In genomic region chr1:89525169-89525855, GRCh38 we compare ENCODE assay signal across 8 cellular contexts. TPM values are rescaled to one million over a fixed set of nuclear protein-coding genes. Genes with fewer than 3 reads are reported as not detected.
A peak's percentile ranks its signal among the peaks of the same experiment; 100 is the strongest.
DNase-seq lines count a peak whose midpoint lies in the region; ATAC-seq, FAIRE-seq and TF ChIP-seq lines count a peak whose summit lies in the region.

No MANE protein-coding gene starts in this region.

- ATAC-seq in A549, result peak; percentile 53 to 63
- ATAC-seq in GM18508 (IDR thresholded peaks at IDR 0.05; ENCODE audit: insufficient read depth, unreplicated experiment), result peak; percentile 12
- ATAC-seq in HG03135 (IDR thresholded peaks at IDR 0.05; ENCODE audit: unreplicated experiment), result peak; percentile 39
- peak; percentile 52 for ATAC-seq in omental fat pad (ENCODE audit: low FRiP score)

- H3K27ac Mint-ChIP-seq in activated T-helper 2 cell treated with anti-CD3 and anti-CD28 coated beads, Interferon-gamma antibody, Interleukin-2, Interleukin-4, amounts not matched to agents 10 μg/mL and 5 μg/mL and 100 μg/mL, durations not matched to agents 14 hours and 24 hours and 36 hours, result no peak overlapping the region

- H3K4me1 Mint-ChIP-seq in activated T-helper 2 cell treated with anti-CD3 and anti-CD28 coated beads, Interferon-gamma antibody, Interleukin-2, Interleukin-4, amounts not matched to agents 10 μg/mL and 5 μg/mL and 100 μg/mL, durations not matched to agents 14 hours and 24 hours and 36 hours (ENCODE audit: low read depth), result peaks cover 35% of the 10 kb centered on the region

- no peak for TF ChIP-seq EP300 in A549 (IDR thresholded peaks at IDR 0.05)

- WGBS in A549 (ENCODE audit: missing lambda C conversion rate), result 13% methylated on average over 15 of the region's 35 CpGs

- H3K36me3 Mint-ChIP-seq in activated T-helper 2 cell treated with anti-CD3 and anti-CD28 coated beads, Interferon-gamma antibody, Interleukin-2, Interleukin-4, amounts not matched to agents 10 μg/mL and 5 μg/mL and 100 μg/mL, durations not matched to agents 14 hours and 24 hours and 36 hours (ENCODE audit: low read depth), result peaks cover 14% of the 10 kb centered on the region

- H3K4me3 Mint-ChIP-seq in activated T-helper 2 cell treated with anti-CD3 and anti-CD28 coated beads, Interferon-gamma antibody, Interleukin-2, Interleukin-4, amounts not matched to agents 10 μg/mL and 5 μg/mL and 100 μg/mL, durations not matched to agents 14 hours and 24 hours and 36 hours (ENCODE audit: low read depth), result no peak overlapping the region

- DNase-seq in A549 (ENCODE audit: low read depth in 1 of 2, low spot score in 1 of 2) (peak; percentile 39 to 41), NOMO-1 (lab: John Stamatoyannopoulos, UW; ENCODE audit: unreplicated experiment in 2 of 2) (peak; percentile 46 to 56), frontal cortex (ENCODE audit: low spot score in 2 of 2) (peak; percentile 43 to 57), omental fat pad (ENCODE audit: low spot score) (no peak), NCI-H2196 treated with DMSO at 0.1 percent for 48 hours (lab: John Stamatoyannopoulos, UW; ENCODE audit: unreplicated experiment) (no peak)
- peak; percentile 32 for DNase-seq in activated T-helper 2 cell treated with anti-CD3 and anti-CD28 coated beads, Interferon-gamma antibody, Interleukin-2, Interleukin-4, amounts not matched to agents 10 μg/mL and 5 μg/mL and 100 μg/mL, durations not matched to agents 14 hours and 24 hours and 36 hours (ENCODE audit: low spot score)

- H3K4me3 ChIP-seq in A549, result peak overlapping the region; percentile 99

- H3K9me3 Mint-ChIP-seq in activated T-helper 2 cell treated with anti-CD3 and anti-CD28 coated beads, Interferon-gamma antibody, Interleukin-2, Interleukin-4, amounts not matched to agents 10 μg/mL and 5 μg/mL and 100 μg/mL, durations not matched to agents 14 hours and 24 hours and 36 hours, result peaks cover 10% of the 10 kb centered on the region

- no peaks in the 10 kb centered on the region for H3K27me3 Mint-ChIP-seq in activated T-helper 2 cell treated with anti-CD3 and anti-CD28 coated beads, Interferon-gamma antibody, Interleukin-2, Interleukin-4, amounts not matched to agents 10 μg/mL and 5 μg/mL and 100 μg/mL, durations not matched to agents 14 hours and 24 hours and 36 hours (ENCODE audit: low read depth)

- H3K4me2 ChIP-seq in A549, result peak overlapping the region; percentile 82

- POLR2A ChIA-PET in A549 (lab: Yijun Ruan, JAX), result no interaction called here

- no peak for TF ChIP-seq POLR2A in A549 (IDR thresholded peaks at IDR 0.05; ENCODE audit: low read length)

- H3K4me1 ChIP-seq in A549, result 0 out of 3 replicates have a peak, but pooled peaks cover 8% of the 10 kb centered on the region

- FAIRE-seq in A549 (lab: Jason Lieb, UNC) (no peak), frontal cortex (lab: Jason Lieb, UNC) (no peak)

- H3K27ac ChIP-seq in A549, result peak overlapping the region; percentile 93 to 95

- no peaks in the 10 kb centered on the region for H3K9me3 ChIP-seq in A549

- intact Hi-C loops in activated T-helper 2 cell treated with anti-CD3 and anti-CD28 coated beads, Interferon-gamma antibody, Interleukin-2, Interleukin-4, amounts not matched to agents 10 μg/mL and 5 μg/mL and 100 μg/mL, durations not matched to agents 14 hours and 24 hours and 36 hours (cut with micrococcal nuclease), result loop anchor here (2.0 kb wide), 1 partner anchor 237 kb away; no protein-coding TSS in a partner anchor

- TF ChIP-seq RAD21 in A549 (conservative IDR thresholded peaks at IDR 0.05 in 1 of 2, IDR thresholded peaks at IDR 0.05 in 1 of 2), result no peak

- TF ChIP-seq CTCF in A549 (IDR thresholded peaks at IDR 0.05) (no peak), omental fat pad (IDR thresholded peaks at IDR 0.05) (no peak)

- CTCF ChIA-PET in A549 (lab: Yijun Ruan, JAX), result no interaction called here

TF ChIP-seq in A549, 52 proteins besides CTCF, POLR2A, EP300 and RAD21:
- TF ChIP-seq CEBPB (IDR thresholded peaks at IDR 0.05) (no peak), HES2 (IDR thresholded peaks at IDR 0.05) (no peak), JUN (IDR thresholded peaks at IDR 0.05) (no peak), FOXS1 (CRISPR knock-in tag; IDR thresholded peaks at IDR 0.05) (no peak), SMC3 (IDR thresholded peaks at IDR 0.05) (no peak), ZFP36 (IDR thresholded peaks at IDR 0.05; ENCODE audit: borderline replicate concordance, partially characterized antibody) (no peak), NR3C1 (IDR thresholded peaks at IDR 0.05) (no peak), E2F6 (IDR thresholded peaks at IDR 0.05; ENCODE audit: borderline replicate concordance, low read depth) (no peak), HMGXB4 (CRISPR knock-in tag; IDR thresholded peaks at IDR 0.05; ENCODE audit: borderline replicate concordance) (no peak), USF2 (IDR thresholded peaks at IDR 0.05) (no peak), CHD4 (IDR thresholded peaks at IDR 0.05; ENCODE audit: borderline replicate concordance) (no peak), RNF2 (IDR thresholded peaks at IDR 0.05; ENCODE audit: borderline replicate concordance, low read depth) (no peak)
TF ChIP-seq in A549: peak in this region for 0.

RNA-seq across cellular contexts. Expression of gene LRRC8B, which starts 0.7 kb away (rescaled TPM):
- polyA plus RNA-seq in A549 (2011; rRNA removed), result 10.3 and 11.1 TPM in 2 replicates
- polyA plus RNA-seq in A549 (2012; cell fraction: cytosol; rRNA removed), result 2.5 and 3.9 TPM in 2 replicates
- 2.1 and 2.7 TPM in 2 replicates for polyA plus RNA-seq in A549 (2012; cell fraction: nucleus; rRNA removed)
- 3.2 to 3.3 TPM (median 3.2 TPM) in 3 replicates for polyA plus RNA-seq in A549 (2017; fragmentation: RNase III; extraction: RNeasy Plus Mini Kit Qiagen cat#74134 plus additional on column Dnase treatment)
- polyA minus RNA-seq in A549 (2011; rRNA and poly(A)+ RNA removed), result 23.4 and 29.1 TPM in 2 replicates
- 48.2 and 48.7 TPM in 2 replicates for total RNA-seq in activated T-helper 2 cell treated with anti-CD3 and anti-CD28 coated beads, Interferon-gamma antibody, Interleukin-2, Interleukin-4, amounts not matched to agents 10 μg/mL and 5 μg/mL and 100 μg/mL, durations not matched to agents 14 hours and 24 hours and 36 hours
- total RNA-seq in frontal cortex, result 39.1 TPM
- 10 to 100 TPM in 2 of 4 donors, 1 to 10 TPM in 2; 5.7 to 30.3 (median 10.7) TPM for total RNA-seq in omental fat pad

Comparison
In these comparisons a context has a peak if more than half of its experiments do, and no peak if none do; other contexts are left out.
1. DNase-seq: peak in A549 (2 of 2), NOMO-1 (2 of 2), activated T-helper 2 cell treated with anti-CD3 and anti-CD28 coated beads, Interferon-gamma antibody, Interleukin-2, Interleukin-4, amounts not matched to agents 10 μg/mL and 5 μg/mL and 100 μg/mL, durations not matched to agents 14 hours and 24 hours and 36 hours (single experiment) and frontal cortex (2 of 2); none in omental fat pad (single experiment) and NCI-H2196 treated with DMSO at 0.1 percent for 48 hours (single experiment).
2. Peak in every context shown above with its lines, with median percentiles within 50 percentile points of each other: ATAC-seq.